15 cellular contexts compared by ENCODE assay signal in genomic region chr7:42574693-42575084, GRCh38.
DNase-seq lines count a peak whose midpoint lies in the region; ATAC-seq and TF ChIP-seq lines count a peak whose summit lies in the region.
"Had no signal": no experiment of that assay in that cellular context is flagged by ENCODE, and none has a peak within 500 bp of the region (broad histone marks: within the 10 kb centered on the region; RNA-seq: fewer than 3 reads in every experiment).

No MANE protein-coding gene starts in this region.

- H3K9ac ChIP-seq in DND-41 (ENCODE audit: low read depth, low read length) = no peak overlapping the region
- no peak overlapping the region for H3K9ac ChIP-seq in OCI-LY1 (ENCODE audit: low read length)
- H3K9ac ChIP-seq in endodermal cell (ENCODE audit: extremely low read depth, low read length, poor library complexity, severe bottlenecking) = no peak overlapping the region
- H3K9ac ChIP-seq in neural cell (ENCODE audit: low read length) = no peak overlapping the region

- TF ChIP-seq CTCF in DND-41 (IDR thresholded peaks at IDR 0.05; ENCODE audit: borderline replicate concordance, extremely low read depth, low read length, poor library complexity, severe bottlenecking) = peak; percentile 9
- TF ChIP-seq CTCF in OCI-LY1 (IDR thresholded peaks at IDR 0.05; ENCODE audit: low read length) = peak; percentile 22; the same call in 1 of the 2 replicates
- peak; percentile 68 for TF ChIP-seq CTCF in endodermal cell (conservative IDR thresholded peaks at IDR 0.05)
- peak; percentile 47 for TF ChIP-seq CTCF in neural cell (IDR thresholded peaks at IDR 0.05; ENCODE audit: poor library complexity, severe bottlenecking)

- 76 to 87% methylated on average over 3 of the region's 3 CpGs for WGBS in endodermal cell (ENCODE audit: insufficient coverage in 1 of 2, insufficient read length in 1 of 2), 2 experiments

- H3K4me1 ChIP-seq in DND-41 (ENCODE audit: insufficient read depth, low read length) = no peaks in the 10 kb centered on the region
- no peaks in the 10 kb centered on the region for H3K4me1 ChIP-seq in OCI-LY1 (ENCODE audit: insufficient read depth, low read length, severe bottlenecking)
- no peaks in the 10 kb centered on the region for H3K4me1 ChIP-seq in endodermal cell (ENCODE audit: control insufficient read depth, insufficient read depth, low read length)

- peak; percentile 51 for TF ChIP-seq RAD21 in neural cell (conservative IDR thresholded peaks at IDR 0.05)

- H2AFZ ChIP-seq in DND-41 (ENCODE audit: low read depth, low read length) (no peak overlapping the region), OCI-LY1 (ENCODE audit: low read length) (no peak overlapping the region), neural cell (ENCODE audit: low read depth, low read length) (no peak overlapping the region)

- H3K9me3 Mint-ChIP-seq in endodermal cell = peaks cover 11% of the 10 kb centered on the region
- peaks cover 8% of the 10 kb centered on the region for H3K9me3 Mint-ChIP-seq in stimulated activated memory B cell treated with anti-CD40 and anti-IgM and Interleukin-4, amounts not matched to agents 10 μg/mL and 1 μg/mL and 100 μg/mL, for 72 hours

- no peak for DNase-seq in DND-41
- no peak for DNase-seq in endodermal cell
- no peak for DNase-seq in stimulated activated CD4-positive, alpha-beta T cell treated with anti-CD3 and anti-CD28 coated beads, Interleukin-15, amount 100 ng/mL, for 24 hours
- DNase-seq: amniotic stem cell; CD4-positive, alpha-beta T cell; immature natural killer cell; KBM-7; SHP77 had no signal

- H3K27ac ChIP-seq in DND-41 (ENCODE audit: low read length) = no peak overlapping the region
- no peak overlapping the region for H3K27ac ChIP-seq in OCI-LY1 (ENCODE audit: low read depth, low read length, poor library complexity, severe bottlenecking)
- H3K27ac ChIP-seq in endodermal cell (ENCODE audit: low read depth, low read length) = no peak overlapping the region
- H3K27ac ChIP-seq in neural cell (ENCODE audit: low read length) = no peak overlapping the region

- no peaks in the 10 kb centered on the region for H3K9me2 ChIP-seq in OCI-LY1 (ENCODE audit: low read depth, low read length)
- no peaks in the 10 kb centered on the region for H3K9me2 ChIP-seq in neural cell (ENCODE audit: insufficient read depth, low read length)

- H3F3A ChIP-seq in OCI-LY1 (ENCODE audit: insufficient read depth, low read length) = no peaks in the 10 kb centered on the region
- no peaks in the 10 kb centered on the region for H3F3A ChIP-seq in neural cell (ENCODE audit: insufficient read depth, low read length, poor library complexity, severe bottlenecking)

- no peaks in the 10 kb centered on the region for H3K36me3 ChIP-seq in DND-41 (ENCODE audit: insufficient read depth, low read length)
- no peaks in the 10 kb centered on the region for H3K36me3 ChIP-seq in OCI-LY1 (ENCODE audit: insufficient read depth, low read length)
- no peaks in the 10 kb centered on the region for H3K36me3 ChIP-seq in endodermal cell (ENCODE audit: control insufficient read depth, insufficient read depth, low read length)
- no peaks in the 10 kb centered on the region for H3K36me3 ChIP-seq in neural cell (ENCODE audit: insufficient read depth, low read length)

- H4K20me1 ChIP-seq in DND-41 (ENCODE audit: insufficient read depth, low read length) (no peaks in the 10 kb centered on the region), OCI-LY1 (ENCODE audit: insufficient read depth, low read length) (no peaks in the 10 kb centered on the region), neural cell (ENCODE audit: insufficient read depth) (no peaks in the 10 kb centered on the region)

- no peak overlapping the region for H3K27ac Mint-ChIP-seq in endodermal cell
- H3K27ac Mint-ChIP-seq in stimulated activated memory B cell treated with anti-CD40 and anti-IgM and Interleukin-4, amounts not matched to agents 10 μg/mL and 1 μg/mL and 100 μg/mL, for 72 hours = no peak overlapping the region
- H3K27ac Mint-ChIP-seq: CD4-positive, alpha-beta T cell; immature natural killer cell; nephron; stimulated activated effector memory CD8-positive, alpha-beta T cell treated with anti-CD3 and anti-CD28 coated beads, Interleukin-12 subunit alpha, Interleukin-12 subunit beta, amount 100 ng/mL, for 72 hours had no signal

- H3K79me2 ChIP-seq in DND-41 (ENCODE audit: insufficient read depth, low read length) (no peaks in the 10 kb centered on the region), OCI-LY1 (ENCODE audit: insufficient read depth, low read length) (no peaks in the 10 kb centered on the region), neural cell (replicated peaks; ENCODE audit: insufficient read depth, low read length) (no peaks in the 10 kb centered on the region)

- peaks cover 5% of the 10 kb centered on the region for H3K9me3 ChIP-seq in DND-41 (ENCODE audit: insufficient read depth, low read length, severe bottlenecking)
- no peaks in the 10 kb centered on the region for H3K9me3 ChIP-seq in OCI-LY1 (ENCODE audit: low read length)
- peaks cover 11% of the 10 kb centered on the region for H3K9me3 ChIP-seq in endodermal cell (ENCODE audit: control insufficient read depth, low read length)
- H3K9me3 ChIP-seq in neural cell (ENCODE audit: low read length) = no peaks in the 10 kb centered on the region

- no peaks in the 10 kb centered on the region for H3K4me1 Mint-ChIP-seq in endodermal cell
- no peaks in the 10 kb centered on the region for H3K4me1 Mint-ChIP-seq in stimulated activated memory B cell treated with anti-CD40 and anti-IgM and Interleukin-4, amounts not matched to agents 10 μg/mL and 1 μg/mL and 100 μg/mL, for 72 hours
- H3K4me1 Mint-ChIP-seq: immature natural killer cell; stimulated activated effector memory CD8-positive, alpha-beta T cell treated with anti-CD3 and anti-CD28 coated beads, Interleukin-12 subunit alpha, Interleukin-12 subunit beta, amount 100 ng/mL, for 72 hours had no signal

- H3K4me3 ChIP-seq in DND-41 (ENCODE audit: low read depth in 1 of 2, low read length in 2 of 2) (no peak overlapping the region), OCI-LY1 (ENCODE audit: low read depth, low read length, poor library complexity, severe bottlenecking) (no peak overlapping the region), endodermal cell (ENCODE audit: low read length) (no peak overlapping the region), neural cell (ENCODE audit: low read length) (no peak overlapping the region)

- ATAC-seq in DND-41 (ENCODE audit: insufficient read depth, low read depth) (no peak), HG02678 (IDR thresholded peaks at IDR 0.05; ENCODE audit: unreplicated experiment) (no peak), esophagus mucosa (no peak)
- no peak for ATAC-seq in stimulated activated memory B cell treated with anti-CD40 and anti-IgM and Interleukin-4, amounts not matched to agents 10 μg/mL and 1 μg/mL and 100 μg/mL, for 72 hours
- ATAC-seq: stimulated activated effector memory CD8-positive, alpha-beta T cell treated with anti-CD3 and anti-CD28 coated beads, Interleukin-12 subunit alpha, Interleukin-12 subunit beta, amount 100 ng/mL, for 72 hours had no signal

- H3K36me3 Mint-ChIP-seq in endodermal cell (ENCODE audit: low read depth) = no peaks in the 10 kb centered on the region
- H3K36me3 Mint-ChIP-seq in stimulated activated memory B cell treated with anti-CD40 and anti-IgM and Interleukin-4, amounts not matched to agents 10 μg/mL and 1 μg/mL and 100 μg/mL, for 72 hours = no peaks in the 10 kb centered on the region
- H3K36me3 Mint-ChIP-seq: stimulated activated effector memory CD8-positive, alpha-beta T cell treated with anti-CD3 and anti-CD28 coated beads, Interleukin-12 subunit alpha, Interleukin-12 subunit beta, amount 100 ng/mL, for 72 hours had no signal

- H3K4me3 Mint-ChIP-seq in endodermal cell = no peak overlapping the region
- H3K4me3 Mint-ChIP-seq in stimulated activated memory B cell treated with anti-CD40 and anti-IgM and Interleukin-4, amounts not matched to agents 10 μg/mL and 1 μg/mL and 100 μg/mL, for 72 hours = no peak overlapping the region
- H3K4me3 Mint-ChIP-seq: CD4-positive, alpha-beta T cell; immature natural killer cell; nephron; stimulated activated effector memory CD8-positive, alpha-beta T cell treated with anti-CD3 and anti-CD28 coated beads, Interleukin-12 subunit alpha, Interleukin-12 subunit beta, amount 100 ng/mL, for 72 hours had no signal

- no peak for TF ChIP-seq EP300 in neural cell (conservative IDR thresholded peaks at IDR 0.05; ENCODE audit: poor library complexity, severe bottlenecking)

- H3K27me3 Mint-ChIP-seq in endodermal cell (ENCODE audit: insufficient read depth) = peaks cover 2% of the 10 kb centered on the region
- no peaks in the 10 kb centered on the region for H3K27me3 Mint-ChIP-seq in stimulated activated memory B cell treated with anti-CD40 and anti-IgM and Interleukin-4, amounts not matched to agents 10 μg/mL and 1 μg/mL and 100 μg/mL, for 72 hours
- H3K27me3 Mint-ChIP-seq: CD4-positive, alpha-beta T cell had no signal

- H3K4me2 ChIP-seq in DND-41 (ENCODE audit: insufficient read depth, low read length) (no peak overlapping the region), OCI-LY1 (ENCODE audit: low read length) (no peak overlapping the region), neural cell (ENCODE audit: low read length) (no peak overlapping the region)

- H3K27me3 ChIP-seq in DND-41 (ENCODE audit: insufficient read depth, low read length, poor library complexity) (no peaks in the 10 kb centered on the region), OCI-LY1 (ENCODE audit: insufficient read depth, low read length) (no peaks in the 10 kb centered on the region), endodermal cell (ENCODE audit: control insufficient read depth, insufficient read depth, low read length, poor library complexity, severe bottlenecking) (no peaks in the 10 kb centered on the region), neural cell (ENCODE audit: insufficient read depth, low read depth, low read length) (no peaks in the 10 kb centered on the region)

TF ChIP-seq in neural cell, 6 proteins besides CTCF, POLR2A, EP300 and RAD21:
- TF ChIP-seq SMC3 (conservative IDR thresholded peaks at IDR 0.05; ENCODE audit: poor library complexity) = peak; percentile 54
- no peak for TF ChIP-seq TAF1 (IDR thresholded peaks at IDR 0.05; ENCODE audit: low read depth)
- TF ChIP-seq EZH2 (IDR thresholded peaks at IDR 0.05; ENCODE audit: borderline replicate concordance, insufficient read depth, low read length, poor library complexity, severe bottlenecking) = no peak

Comparison
In these comparisons a context has a peak if more than half of its experiments do, and no peak if none do; other contexts are left out.
1. CTCF ChIP-seq: peak in every context shown above with its lines; median percentile 68 in endodermal cell; 47 in neural cell; 22 in OCI-LY1; 9 in DND-41.